ENCODE assay signal across 1 cellular context in the genomic region with DNA sequence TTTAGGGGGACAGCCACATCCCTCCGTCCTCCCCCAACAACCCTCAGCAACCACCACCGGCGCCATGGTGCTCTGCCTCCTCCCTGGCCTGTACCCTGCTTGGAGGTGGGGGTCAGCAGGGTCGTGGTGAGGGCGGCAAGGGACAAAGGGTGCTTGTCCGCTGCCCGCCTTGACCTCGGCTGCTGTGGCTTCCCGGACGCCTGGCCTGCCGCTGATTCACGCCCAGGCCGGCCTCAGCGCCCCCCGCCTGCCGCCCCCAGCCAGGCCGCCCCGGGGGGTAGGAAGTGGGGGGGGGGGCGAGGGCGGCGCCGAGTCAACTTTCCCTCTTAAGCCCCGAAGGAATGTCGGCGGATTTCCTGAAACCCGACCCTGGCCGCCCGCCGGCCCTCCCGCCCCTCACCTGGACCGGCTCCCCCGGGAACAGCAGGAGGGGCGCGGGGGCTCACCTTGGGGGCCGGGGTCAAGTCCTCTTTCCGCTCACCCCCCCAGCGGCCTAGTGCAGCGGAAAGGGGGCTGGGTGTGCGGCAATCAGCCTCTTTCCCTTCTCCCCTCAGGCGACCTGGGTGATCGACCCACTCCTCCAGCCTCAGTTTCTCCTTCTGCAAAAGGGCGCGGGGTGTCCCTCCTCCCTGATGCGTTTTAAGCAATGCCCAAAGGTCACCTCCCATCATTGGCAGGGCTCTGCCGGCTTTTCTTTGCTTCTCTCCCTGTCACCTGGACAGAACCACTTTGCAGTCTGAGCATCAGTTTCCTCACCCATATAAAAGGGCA.
TF ChIP-seq lines count a peak whose summit lies in the region.

No MANE protein-coding gene starts in this region.

TF ChIP-seq in HepG2, 621 proteins besides CTCF, POLR2A, EP300 and RAD21 (continued from another document):
- peak; percentile 82; the same call in 1 of the 2 replicates for TF ChIP-seq ZNF343 (CRISPR knock-in tag; IDR thresholded peaks at IDR 0.05)
- TF ChIP-seq ZNF674 (CRISPR knock-in tag; IDR thresholded peaks at IDR 0.05; ENCODE audit: low read depth), result no peak
- no peak for TF ChIP-seq SMAD9 (CRISPR knock-in tag; IDR thresholded peaks at IDR 0.05)
- TF ChIP-seq ZMYM2 (CRISPR knock-in tag; IDR thresholded peaks at IDR 0.05), result peak; percentile 38; the same call in 1 of the 2 replicates
- TF ChIP-seq, protein P1, sequence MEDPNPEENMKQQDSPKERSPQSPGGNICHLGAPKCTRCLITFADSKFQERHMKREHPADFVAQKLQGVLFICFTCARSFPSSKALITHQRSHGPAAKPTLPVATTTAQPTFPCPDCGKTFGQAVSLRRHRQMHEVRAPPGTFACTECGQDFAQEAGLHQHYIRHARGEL (CRISPR knock-in tag; IDR thresholded peaks at IDR 0.05), result no peak
- no peak for TF ChIP-seq ZNF383 (CRISPR knock-in tag; IDR thresholded peaks at IDR 0.05; ENCODE audit: borderline replicate concordance)
- TF ChIP-seq ZSCAN25 (CRISPR knock-in tag; IDR thresholded peaks at IDR 0.05), result peak; percentile 94
- no peak for TF ChIP-seq GTF2F1 (IDR thresholded peaks at IDR 0.05; ENCODE audit: low read length)
- peak; percentile 62; the same call in 1 of the 2 replicates for TF ChIP-seq ZNF333 (CRISPR knock-in tag; IDR thresholded peaks at IDR 0.05; ENCODE audit: borderline replicate concordance)
- TF ChIP-seq POLR2AphosphoS2 (IDR thresholded peaks at IDR 0.05; ENCODE audit: low read depth, low read length), result no peak
- no peak for TF ChIP-seq STAG1 (CRISPR knock-in tag; IDR thresholded peaks at IDR 0.05)
- TF ChIP-seq SOX13 (IDR thresholded peaks at IDR 0.05), result no peak
- TF ChIP-seq SOX13 (CRISPR knock-in tag; conservative IDR thresholded peaks at IDR 0.05 in 1 of 2, IDR thresholded peaks at IDR 0.05 in 1 of 2), result peak in 1 of 2 experiments; percentile 83; a peak in 2 of 4 replicates
- no peak for TF ChIP-seq ISX (CRISPR knock-in tag; conservative IDR thresholded peaks at IDR 0.05)
- TF ChIP-seq ZNF672 (CRISPR knock-in tag; IDR thresholded peaks at IDR 0.05), result no peak
- TF ChIP-seq ZBTB42 (CRISPR knock-in tag; IDR thresholded peaks at IDR 0.05), result no peak
- TF ChIP-seq ATM (IDR thresholded peaks at IDR 0.05; ENCODE audit: borderline replicate concordance), result no peak
- peak; percentile 87; the same call in 1 of the 2 replicates for TF ChIP-seq SSRP1 (CRISPR knock-in tag; IDR thresholded peaks at IDR 0.05)
- no peak for TF ChIP-seq PTBP1 (IDR thresholded peaks at IDR 0.05; ENCODE audit: low read depth, low read length, poor library complexity, severe bottlenecking)
- peak; percentile 12; the same call in 1 of the 2 replicates for TF ChIP-seq GFI1 (CRISPR knock-in tag; IDR thresholded peaks at IDR 0.05; ENCODE audit: borderline replicate concordance)
- no peak for TF ChIP-seq HOXA7 (CRISPR knock-in tag; IDR thresholded peaks at IDR 0.05)
- no peak for TF ChIP-seq GATA4 (IDR thresholded peaks at IDR 0.05; ENCODE audit: borderline replicate concordance, low read depth)
- TF ChIP-seq, protein P2, sequence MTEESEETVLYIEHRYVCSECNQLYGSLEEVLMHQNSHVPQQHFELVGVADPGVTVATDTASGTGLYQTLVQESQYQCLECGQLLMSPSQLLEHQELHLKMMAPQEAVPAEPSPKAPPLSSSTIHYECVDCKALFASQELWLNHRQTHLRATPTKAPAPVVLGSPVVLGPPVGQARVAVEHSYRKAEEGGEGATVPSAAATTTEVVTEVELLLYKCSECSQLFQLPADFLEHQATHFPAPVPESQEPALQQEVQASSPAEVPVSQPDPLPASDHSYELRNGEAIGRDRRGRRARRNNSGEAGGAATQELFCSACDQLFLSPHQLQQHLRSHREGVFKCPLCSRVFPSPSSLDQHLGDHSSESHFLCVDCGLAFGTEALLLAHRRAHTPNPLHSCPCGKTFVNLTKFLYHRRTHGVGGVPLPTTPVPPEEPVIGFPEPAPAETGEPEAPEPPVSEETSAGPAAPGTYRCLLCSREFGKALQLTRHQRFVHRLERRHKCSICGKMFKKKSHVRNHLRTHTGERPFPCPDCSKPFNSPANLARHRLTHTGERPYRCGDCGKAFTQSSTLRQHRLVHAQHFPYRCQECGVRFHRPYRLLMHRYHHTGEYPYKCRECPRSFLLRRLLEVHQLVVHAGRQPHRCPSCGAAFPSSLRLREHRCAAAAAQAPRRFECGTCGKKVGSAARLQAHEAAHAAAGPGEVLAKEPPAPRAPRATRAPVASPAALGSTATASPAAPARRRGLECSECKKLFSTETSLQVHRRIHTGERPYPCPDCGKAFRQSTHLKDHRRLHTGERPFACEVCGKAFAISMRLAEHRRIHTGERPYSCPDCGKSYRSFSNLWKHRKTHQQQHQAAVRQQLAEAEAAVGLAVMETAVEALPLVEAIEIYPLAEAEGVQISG (CRISPR knock-in tag; IDR thresholded peaks at IDR 0.05), result peak; percentile 24; the same call in 1 of the 2 replicates
- TF ChIP-seq ZNF3 (CRISPR knock-in tag; IDR thresholded peaks at IDR 0.05), result no peak
- TF ChIP-seq ZNF850 (CRISPR knock-in tag; conservative IDR thresholded peaks at IDR 0.05), result no peak
- TF ChIP-seq, protein P3, sequence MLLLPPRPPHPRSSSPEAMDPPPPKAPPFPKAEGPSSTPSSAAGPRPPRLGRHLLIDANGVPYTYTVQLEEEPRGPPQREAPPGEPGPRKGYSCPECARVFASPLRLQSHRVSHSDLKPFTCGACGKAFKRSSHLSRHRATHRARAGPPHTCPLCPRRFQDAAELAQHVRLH (CRISPR knock-in tag; IDR thresholded peaks at IDR 0.05; ENCODE audit: borderline replicate concordance, low read depth), result peak; percentile 58; the same call in 1 of the 2 replicates
- TF ChIP-seq SCMH1 (CRISPR knock-in tag; IDR thresholded peaks at IDR 0.05; ENCODE audit: borderline replicate concordance), result no peak
- TF ChIP-seq ZBTB7B (CRISPR knock-in tag; IDR thresholded peaks at IDR 0.05), result peak; percentile 93
- peak; percentile 72 for TF ChIP-seq HNRNPK (IDR thresholded peaks at IDR 0.05; ENCODE audit: low read depth, low read length, poor library complexity, severe bottlenecking)
- no peak for TF ChIP-seq ZNF34 (CRISPR knock-in tag; IDR thresholded peaks at IDR 0.05; ENCODE audit: borderline replicate concordance)
TF ChIP-seq in HepG2: peak in this region for 219.
